Comparison of ENCODE assay signal across 13 cellular contexts in genomic region chr21:35011681-35012080, GRCh38. TPM values are rescaled to one million over a fixed set of nuclear protein-coding genes. Genes with fewer than 3 reads are reported as not detected.
A peak's percentile ranks its signal among the peaks of the same experiment; 100 is the strongest.
DNase-seq lines count a peak whose midpoint lies in the region; ATAC-seq lines count a peak whose summit lies in the region.
"Had no signal": no experiment of that assay in that cellular context is flagged by ENCODE, and none has a peak within 500 bp of the region (broad histone marks: within the 10 kb centered on the region; RNA-seq: fewer than 3 reads in every experiment).

No MANE protein-coding gene starts in this region.

- CTCF ChIA-PET in CD8-positive, alpha-beta memory T cell (lab: Charles Lee): interaction anchor here (0.7 to 0.8 kb wide), 2 partner anchors 11 to 21 kb away, joined by 3 read pairs; no protein-coding TSS in a partner anchor

- no peaks in the 10 kb centered on the region for H3F3A ChIP-seq in GM23248 (ENCODE audit: insufficient read depth)

- no peaks in the 10 kb centered on the region for H4K20me1 ChIP-seq in GM23248 (ENCODE audit: insufficient read depth)

- peak overlapping the region; percentile 44 to 80 (median 68) for H3K27ac Mint-ChIP-seq in CD8-positive, alpha-beta memory T cell
- H3K27ac Mint-ChIP-seq: activated CD8-positive, alpha-beta memory T cell treated with anti-CD3 and anti-CD28 coated beads, Interleukin-2, amount 10 ng/mL, durations not matched to agents 7 days and 5 days had no signal

- peaks cover 86 to 97% (median 95%) of the 10 kb centered on the region in 3 donors for H3K4me1 Mint-ChIP-seq in CD8-positive, alpha-beta memory T cell

- no peaks in the 10 kb centered on the region for H3K36me3 ChIP-seq in CD8-positive, alpha-beta memory T cell (ENCODE audit: insufficient read depth, low read length)
- peaks cover 30% of the 10 kb centered on the region for H3K36me3 ChIP-seq in KOPT-K1 (ENCODE audit: insufficient read depth, low read length)
- H3K36me3 ChIP-seq in GM23248 (ENCODE audit: low read depth): no peaks in the 10 kb centered on the region
- H3K36me3 ChIP-seq: gastrocnemius medialis, tibial nerve had no signal

- in situ Hi-C loops in GM23248 (cut with MboI): no loop called here

- no peak overlapping the region for H3K27ac ChIP-seq in CD8-positive, alpha-beta memory T cell (ENCODE audit: low read depth, low read length)
- peak overlapping the region; percentile 98 for H3K27ac ChIP-seq in KOPT-K1 (ENCODE audit: low read depth, low read length, poor library complexity, severe bottlenecking)
- no peak overlapping the region for H3K27ac ChIP-seq in GM23248
- H3K27ac ChIP-seq: gastrocnemius medialis, parathyroid adenoma, tibial nerve had no signal

- DNase-seq in CD8-positive, alpha-beta memory T cell: peak in 1 of 5 donors; percentile 21
- DNase-seq in SW480 (ENCODE audit: low spot score): peak; percentile 49
- DNase-seq in glomerular visceral epithelial cell (ENCODE audit: extremely low spot score): peak; percentile 9
- DNase-seq in stimulated activated naive CD4-positive, alpha-beta T cell treated with Interleukin-2 at 50 U/mL for 16 hours (lab: John Stamatoyannopoulos, UW): no peak
- DNase-seq in GM23248: no peak
- DNase-seq: activated CD8-positive, alpha-beta memory T cell treated with anti-CD3 and anti-CD28 coated beads, Interleukin-2, amount 10 ng/mL, durations not matched to agents 7 days and 5 days; gastrocnemius medialis; NCI-H2227 treated with DMSO at 0.1 percent for 48 hours had no signal

- no peak overlapping the region for H3K4me2 ChIP-seq in GM23248 (ENCODE audit: unreplicated experiment)

- peaks cover 0 to 47% (median 14%) of the 10 kb centered on the region in 3 donors for H3K36me3 Mint-ChIP-seq in CD8-positive, alpha-beta memory T cell

- peak overlapping the region in 4 of 7 donors; percentile 15 to 66 (median 46) for H3K4me3 Mint-ChIP-seq in CD8-positive, alpha-beta memory T cell
- H3K4me3 Mint-ChIP-seq: activated CD8-positive, alpha-beta memory T cell treated with anti-CD3 and anti-CD28 coated beads, Interleukin-2, amount 10 ng/mL, durations not matched to agents 7 days and 5 days had no signal

- H3K9me3 ChIP-seq in CD8-positive, alpha-beta memory T cell (ENCODE audit: low read length): no peaks in the 10 kb centered on the region
- no peaks in the 10 kb centered on the region for H3K9me3 ChIP-seq in KOPT-K1 (ENCODE audit: insufficient read depth, low read length, poor library complexity, severe bottlenecking)
- no peaks in the 10 kb centered on the region for H3K9me3 ChIP-seq in GM23248 (ENCODE audit: low read depth)
- H3K9me3 ChIP-seq: gastrocnemius medialis, tibial nerve had no signal

- no peak overlapping the region for H3K9ac ChIP-seq in GM23248
- H3K9ac ChIP-seq: parathyroid adenoma had no signal

- no peaks in the 10 kb centered on the region for H3K27me3 ChIP-seq in CD8-positive, alpha-beta memory T cell (ENCODE audit: insufficient read depth, low read length, poor library complexity, severe bottlenecking)
- no peaks in the 10 kb centered on the region for H3K27me3 ChIP-seq in GM23248 (replicated peaks; ENCODE audit: insufficient read depth)
- H3K27me3 ChIP-seq: gastrocnemius medialis, tibial nerve had no signal

- no peak overlapping the region for H3K4me3 ChIP-seq in CD8-positive, alpha-beta memory T cell (ENCODE audit: low read length)
- H3K4me3 ChIP-seq in GM23248: no peak overlapping the region
- H3K4me3 ChIP-seq: gastrocnemius medialis, tibial nerve had no signal

- 63 to 69% methylated on average over 3 of the region's 3 CpGs for WGBS in GM23248 (ENCODE audit: low coverage in 1 of 2, low lambda C conversion rate in 2 of 2, missing lambda C conversion rate in 2 of 2), 2 experiments

- POLR2A ChIA-PET in CD8-positive, alpha-beta memory T cell (lab: Charles Lee): no interaction called here

- no peaks in the 10 kb centered on the region for H3K79me2 ChIP-seq in GM23248 (ENCODE audit: insufficient read depth)
- H3K79me2 ChIP-seq: parathyroid adenoma had no signal

- no peak for ATAC-seq in GM18868 (IDR thresholded peaks at IDR 0.05; ENCODE audit: unreplicated experiment)
- ATAC-seq in HG03520 (IDR thresholded peaks at IDR 0.05; ENCODE audit: unreplicated experiment): no peak
- ATAC-seq: activated CD8-positive, alpha-beta memory T cell treated with anti-CD3 and anti-CD28 coated beads, Interleukin-2, amount 10 ng/mL, durations not matched to agents 7 days and 5 days; gastrocnemius medialis had no signal

- H2AFZ ChIP-seq in GM23248: no peak overlapping the region
- H2AFZ ChIP-seq: parathyroid adenoma had no signal

- no peaks in the 10 kb centered on the region for H3K9me3 Mint-ChIP-seq in CD8-positive, alpha-beta memory T cell

- no peaks in the 10 kb centered on the region for H3K27me3 Mint-ChIP-seq in CD8-positive, alpha-beta memory T cell
- H3K27me3 Mint-ChIP-seq: activated CD8-positive, alpha-beta memory T cell treated with anti-CD3 and anti-CD28 coated beads, Interleukin-2, amount 10 ng/mL, durations not matched to agents 7 days and 5 days had no signal

- H3K9me2 ChIP-seq in GM23248 (ENCODE audit: insufficient read depth): no peaks in the 10 kb centered on the region

- peaks cover 70% of the 10 kb centered on the region for H3K4me1 ChIP-seq in CD8-positive, alpha-beta memory T cell (ENCODE audit: insufficient read depth, low read length)
- no peaks in the 10 kb centered on the region for H3K4me1 ChIP-seq in GM23248 (ENCODE audit: insufficient read depth)
- H3K4me1 ChIP-seq: gastrocnemius medialis, parathyroid adenoma, tibial nerve had no signal

RNA-seq across cellular contexts. Expression of gene RUNX1, which starts 37.4 kb away (rescaled TPM):
- 10 to 100 TPM; 40.3 to 41.5 TPM for total RNA-seq in CD8-positive, alpha-beta memory T cell
- polyA plus RNA-seq in CD8-positive, alpha-beta memory T cell: 22.0 TPM
- total RNA-seq in GM23248 (2014; rRNA removed; shearing (Covaris generic)): 32.6 and 35.3 TPM in 2 replicates
- polyA plus RNA-seq in GM23248 (2016; fragmentation: Nextera tagmentation; extraction: Ambion mirVana): 21.3 and 23.1 TPM in 2 replicates

Comparison
In these comparisons a context has a peak if more than half of its experiments do, and no peak if none do; other contexts are left out.
1. DNase-seq: peak in SW480 (single experiment) and glomerular visceral epithelial cell (single experiment); none in stimulated activated naive CD4-positive, alpha-beta T cell treated with Interleukin-2 at 50 U/mL for 16 hours (single experiment) and GM23248 (single experiment).